Comparison of ENCODE assay signal across 1 cellular context in the genomic region with DNA sequence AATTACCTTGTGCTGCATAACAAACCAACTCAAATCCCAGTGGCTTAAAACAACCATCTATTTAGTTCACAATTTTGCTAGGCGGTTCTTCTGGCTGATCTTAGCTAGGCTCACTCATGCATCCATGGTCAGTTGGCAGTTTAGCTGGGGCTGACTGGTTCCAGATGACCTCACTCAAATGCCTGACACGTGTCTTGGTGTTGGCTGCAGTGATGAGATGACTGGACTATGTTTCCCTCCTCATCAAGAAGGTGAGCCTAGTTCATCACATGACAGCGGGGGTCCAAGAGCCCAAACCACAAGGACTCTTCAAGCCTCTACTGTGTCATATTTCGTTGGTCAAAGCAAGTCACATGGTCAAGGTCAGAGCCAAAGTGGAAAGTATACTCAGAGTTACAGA.
TF ChIP-seq lines count a peak whose summit lies in the region.

No MANE protein-coding gene starts in this region.

TF ChIP-seq in GM12878, 131 proteins besides CTCF, POLR2A, EP300 and RAD21:
- TF ChIP-seq BHLHE40 (IDR thresholded peaks at IDR 0.05; ENCODE audit: borderline replicate concordance in 1 of 2, low read depth in 2 of 2, low read length in 1 of 2) (peak in 1 of 2 experiments; percentile 63; a peak in 1 of 4 replicates), ATF7 (IDR thresholded peaks at IDR 0.05; ENCODE audit: low read depth) (peak; percentile 33; the same call in 1 of the 2 replicates), MYC (IDR thresholded peaks at IDR 0.05; ENCODE audit: insufficient read depth, insufficient read length, insufficient replicate concordance, low read length, severe bottlenecking) (no peak), RAD51 (IDR thresholded peaks at IDR 0.05) (0 out of 2 replicates have a peak, but pooled peaks have one; percentile 42), RUNX3 (IDR thresholded peaks at IDR 0.05; ENCODE audit: low read length) (peak; percentile 51; the same call in 1 of the 2 replicates), GATAD2B (conservative IDR thresholded peaks at IDR 0.05; ENCODE audit: low read depth) (no peak)
